Comparison of ENCODE assay signal across 16 cellular contexts in the genomic region with DNA sequence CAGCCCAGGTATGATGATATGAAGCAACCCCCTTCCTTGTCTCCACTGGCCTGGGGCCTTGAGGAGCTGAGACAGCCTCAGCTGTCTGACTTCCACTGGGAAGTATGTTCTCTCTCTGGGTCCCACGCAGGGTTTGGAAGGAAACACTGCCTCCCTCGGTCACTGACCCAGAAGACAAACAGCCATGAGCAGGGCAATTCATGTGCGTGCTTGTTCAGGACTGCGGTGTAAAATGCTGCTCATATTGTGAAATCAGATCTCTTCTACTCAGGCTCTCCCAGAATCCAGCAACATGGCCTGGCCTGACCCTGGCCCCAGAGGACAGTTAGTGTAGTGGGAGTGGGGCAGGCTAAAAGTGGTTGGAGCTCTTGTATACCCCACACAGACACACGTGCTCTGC. TPM values are rescaled to one million over a fixed set of nuclear protein-coding genes. Genes with fewer than 3 reads are reported as not detected.
DNase-seq lines count a peak whose midpoint lies in the region; ATAC-seq, FAIRE-seq and TF ChIP-seq lines count a peak whose summit lies in the region.
"Had no signal": no experiment of that assay in that cellular context is flagged by ENCODE, and none has a peak within 500 bp of the region (broad histone marks: within the 10 kb centered on the region; RNA-seq: fewer than 3 reads in every experiment).

No MANE protein-coding gene starts in this region.

- H3K9ac ChIP-seq in HepG2 (ENCODE audit: insufficient read depth, low read depth, low read length) = no peak overlapping the region

- TF ChIP-seq EP300 in HepG2 (IDR thresholded peaks at IDR 0.05; ENCODE audit: low read depth in 2 of 2, low read length in 2 of 2) = no peak
- TF ChIP-seq EP300 in HepG2 (CRISPR knock-in tag; IDR thresholded peaks at IDR 0.05; ENCODE audit: borderline replicate concordance) = no peak

- ATAC-seq in HepG2 = peak; percentile 76
- peak; percentile 31 for ATAC-seq in upper lobe of right lung
- ATAC-seq in GM18511 (IDR thresholded peaks at IDR 0.05; ENCODE audit: unreplicated experiment) = no peak
- ATAC-seq: Panc1 had no signal

- peaks cover 25% of the 10 kb centered on the region for H3K4me1 ChIP-seq in HepG2 (ENCODE audit: insufficient read depth, low read length)
- no peaks in the 10 kb centered on the region for H3K4me1 ChIP-seq in upper lobe of right lung
- no peaks in the 10 kb centered on the region for H3K4me1 ChIP-seq in testis

- H3K4me2 ChIP-seq in HepG2 (ENCODE audit: low read depth, low read length) = peak overlapping the region; percentile 20; the same call in 1 of the 2 replicates
- H3K4me2 ChIP-seq: smooth muscle cell had no signal

- H3K9me3 ChIP-seq in HepG2 (ENCODE audit: low read length) = no peaks in the 10 kb centered on the region
- H3K9me3 ChIP-seq in upper lobe of right lung = no peaks in the 10 kb centered on the region
- H3K9me3 ChIP-seq in testis = no peaks in the 10 kb centered on the region

- H3K4me3 ChIP-seq in HepG2 (replicated peaks in 1 of 3; ENCODE audit: insufficient read depth in 1 of 3, low read depth in 2 of 3, low read length in 3 of 3) (no peak overlapping the region), upper lobe of right lung (no peak overlapping the region), testis (no peak overlapping the region)
- H3K4me3 ChIP-seq: smooth muscle cell had no signal

- intact Hi-C loops in dendritic cell treated with granulocyte-macrophage colony-stimulating factor and Interleukin-4, amounts not matched to agents 40 ng/mL and 50 ng/mL, for 4 days (cut with micrococcal nuclease) = loop anchor here (10.0 kb wide), 1 partner anchor 166 kb away; no protein-coding TSS in a partner anchor
- intact Hi-C loops in HepG2 (cut with micrococcal nuclease; ENCODE audit: unreplicated experiment) = no loop called here
- intact Hi-C loops in upper lobe of right lung (cut with DNase I) = no loop called here
- intact Hi-C loops in testis (cut with DNase I; ENCODE audit: low total_unique reads) = no loop called here

- no TSS peak for BruUV-seq in HepG2 (replicated peaks; lab: Mats Ljungman, UMichigan)

- no peaks in the 10 kb centered on the region for H3K36me3 ChIP-seq in HepG2 (replicated peaks in 1 of 2; ENCODE audit: control insufficient read depth in 1 of 2, insufficient read depth in 2 of 2, low read length in 2 of 2)
- H3K36me3 ChIP-seq in upper lobe of right lung = no peaks in the 10 kb centered on the region
- H3K36me3 ChIP-seq in testis (ENCODE audit: low read depth, missing control alignments) = no peaks in the 10 kb centered on the region

- TF ChIP-seq POLR2A in HepG2 (IDR thresholded peaks at IDR 0.05; ENCODE audit: insufficient read depth in 1 of 2, low read depth in 2 of 2, low read length in 2 of 2) (no peak), testis (IDR thresholded peaks at IDR 0.05) (no peak)

- no peaks in the 10 kb centered on the region for H3K79me2 ChIP-seq in HepG2 (ENCODE audit: insufficient read depth, low read length)

- in situ Hi-C loops in HepG2 (cut with HindIII; ENCODE audit: extremely low pct_ligation_motif_present, low pct_unique_long_range_greater_than_20kb) = no loop called here

- H3K4me1 Mint-ChIP-seq in dendritic cell treated with granulocyte-macrophage colony-stimulating factor and Interleukin-4, amounts not matched to agents 40 ng/mL and 50 ng/mL, for 4 days (ENCODE audit: low read depth) = peaks cover 86% of the 10 kb centered on the region

- no peaks in the 10 kb centered on the region for H4K20me1 ChIP-seq in HepG2 (ENCODE audit: insufficient read depth, low read length)

- H3K27ac ChIP-seq in HepG2 (ENCODE audit: extremely low read length, insufficient read depth, low read length) (no peak overlapping the region), upper lobe of right lung (no peak overlapping the region), testis (no peak overlapping the region)
- H3K27ac ChIP-seq: 22Rv1, VCaP had no signal

- no peak overlapping the region for H2AFZ ChIP-seq in HepG2 (ENCODE audit: low read length)

- WGBS in HepG2 (ENCODE audit: low lambda C conversion rate) = 0% methylated on average over 1 of the region's 5 CpGs
- 55 to 56% methylated on average over 3 to 5 of the region's 5 CpGs for WGBS in testis, 2 donors

- peak overlapping the region; percentile 24 for H3K27ac Mint-ChIP-seq in dendritic cell treated with granulocyte-macrophage colony-stimulating factor and Interleukin-4, amounts not matched to agents 40 ng/mL and 50 ng/mL, for 4 days
- H3K27ac Mint-ChIP-seq: memory B cell had no signal

- peak; percentile 51 for FAIRE-seq in HepG2 (lab: Jason Lieb, UNC)
- FAIRE-seq: frontal cortex had no signal

- no peaks in the 10 kb centered on the region for H3K27me3 Mint-ChIP-seq in dendritic cell treated with granulocyte-macrophage colony-stimulating factor and Interleukin-4, amounts not matched to agents 40 ng/mL and 50 ng/mL, for 4 days
- H3K27me3 Mint-ChIP-seq: memory B cell had no signal

- H3K27me3 ChIP-seq in HepG2 (ENCODE audit: control insufficient read depth in 1 of 2, insufficient read depth in 2 of 2, low read length in 2 of 2) = peaks cover 0 to 7% of the 10 kb centered on the region in 2 experiments; a peak in 2 of 5 replicates
- no peaks in the 10 kb centered on the region for H3K27me3 ChIP-seq in upper lobe of right lung
- no peaks in the 10 kb centered on the region for H3K27me3 ChIP-seq in testis

- CTCF ChIA-PET in HepG2 (lab: Yijun Ruan, JAX; ENCODE audit: low intra/inter-chr PET ratio, low total read pairs) = no interaction called here

- H3K9me3 Mint-ChIP-seq in dendritic cell treated with granulocyte-macrophage colony-stimulating factor and Interleukin-4, amounts not matched to agents 40 ng/mL and 50 ng/mL, for 4 days = no peaks in the 10 kb centered on the region
- H3K9me3 Mint-ChIP-seq: memory B cell had no signal

- POLR2A ChIA-PET in HepG2 (lab: Yijun Ruan, JAX) = no interaction called here

- no peak overlapping the region for H3K4me3 Mint-ChIP-seq in dendritic cell treated with granulocyte-macrophage colony-stimulating factor and Interleukin-4, amounts not matched to agents 40 ng/mL and 50 ng/mL, for 4 days
- H3K4me3 Mint-ChIP-seq: brain, memory B cell had no signal

- no peak for TF ChIP-seq RAD21 in HepG2 (CRISPR knock-in tag; IDR thresholded peaks at IDR 0.05)

- peak; percentile 16 to 34 for DNase-seq in NOMO-1 (lab: John Stamatoyannopoulos, UW; ENCODE audit: unreplicated experiment in 2 of 2)
- DNase-seq in NOMO-1 treated with dmso at 0.1 percent for 144 hours (lab: John Stamatoyannopoulos, UW; ENCODE audit: unreplicated experiment) = no peak
- peak; percentile 20 for DNase-seq in HepG2 (ENCODE audit: low spot score)
- DNase-seq in upper lobe of right lung = no peak
- no peak for DNase-seq in KG1 (lab: John Stamatoyannopoulos, UW)
- DNase-seq in testis = no peak
- DNase-seq: NCI-H2081 treated with DMSO at 0.1 percent for 48 hours had no signal

- TF ChIP-seq CTCF in HepG2 (CRISPR knock-in tag; IDR thresholded peaks at IDR 0.05) (peak; percentile 37), upper lobe of right lung (IDR thresholded peaks at IDR 0.05) (no peak), testis (IDR thresholded peaks at IDR 0.05) (no peak)

- H3K36me3 Mint-ChIP-seq in dendritic cell treated with granulocyte-macrophage colony-stimulating factor and Interleukin-4, amounts not matched to agents 40 ng/mL and 50 ng/mL, for 4 days (ENCODE audit: low read depth) = no peaks in the 10 kb centered on the region
- H3K36me3 Mint-ChIP-seq: memory B cell had no signal

RNA-seq across cellular contexts. Expression of gene CLCN1, which starts 2.8 kb away (rescaled TPM):
- total RNA-seq in HepG2 (2016; rRNA removed; fragmentation: Illumina TruSeq; extraction: Trizol) (not detected in 2 replicates), upper lobe of right lung (not detected), testis (1 to 10 TPM; 1.1 to 1.4 TPM)
- total RNA-seq in HepG2 (2016; cell fraction: cytosol; rRNA removed; fragmentation: Illumina TruSeq; extraction: Trizol; ENCODE audit: low read depth) = not detected in 2 replicates
- not detected in 2 replicates for total RNA-seq in HepG2 (2016; cell fraction: insoluble cytoplasmic fraction; rRNA removed; fragmentation: Illumina TruSeq; extraction: Trizol)
- total RNA-seq in HepG2 (2016; cell fraction: membrane; rRNA removed; fragmentation: Illumina TruSeq; extraction: Trizol) = not detected in 2 replicates
- total RNA-seq in HepG2 (2016; cell fraction: nucleus; rRNA removed; fragmentation: Illumina TruSeq; extraction: Trizol) = not detected in 2 replicates
- polyA plus RNA-seq in HepG2 (2011; rRNA removed) (0.01 TPM in 1 of 2 replicates, not detected in the other), testis (ENCODE audit: insufficient read depth, low read depth, low replicate concordance) (2.7 TPM)
- not detected in 2 replicates for polyA plus RNA-seq in HepG2 (2011; cell fraction: cytosol; rRNA removed)
- polyA plus RNA-seq in HepG2 (2011; cell fraction: nucleus; rRNA removed) = not detected in 2 replicates
- not detected in 2 replicates for polyA plus RNA-seq in HepG2 (2012)
- polyA plus RNA-seq in HepG2 (2016; cell fraction: cytosol; fragmentation: Illumina TruSeq; extraction: Trizol; ENCODE audit: low read depth) = not detected in 2 replicates
- polyA plus RNA-seq in HepG2 (2016; cell fraction: insoluble cytoplasmic fraction; fragmentation: Illumina TruSeq; extraction: Trizol; ENCODE audit: low read depth) = not detected in 2 replicates
- polyA plus RNA-seq in HepG2 (2016; cell fraction: membrane; fragmentation: Illumina TruSeq; extraction: Trizol; ENCODE audit: low read depth) = not detected in 2 replicates
- polyA plus RNA-seq in HepG2 (2016; cell fraction: nucleus; fragmentation: Illumina TruSeq; extraction: Trizol; ENCODE audit: insufficient read depth, low read depth) = not detected in 2 replicates
- polyA minus RNA-seq in HepG2 (2011; rRNA and poly(A)+ RNA removed; ENCODE audit: low replicate concordance) = 0.07 TPM in 1 of 2 replicates, not detected in the other
- polyA minus RNA-seq in HepG2 (2011; cell fraction: cytosol; rRNA and poly(A)+ RNA removed) = not detected in 2 replicates
- polyA minus RNA-seq in HepG2 (2011; cell fraction: nucleus; rRNA and poly(A)+ RNA removed) = not detected in 2 replicates
- total RNA-seq: smooth muscle cell had no signal
- polyA plus RNA-seq: smooth muscle cell had no signal

RNA-seq across cellular contexts. Expression of gene CASP2, which starts 30.5 kb away (rescaled TPM):
- 13.7 and 21.2 TPM in 2 replicates for total RNA-seq in HepG2 (2016; rRNA removed; fragmentation: Illumina TruSeq; extraction: Trizol)
- total RNA-seq in HepG2 (2016; cell fraction: cytosol; rRNA removed; fragmentation: Illumina TruSeq; extraction: Trizol; ENCODE audit: low read depth) = 2.6 and 5.7 TPM in 2 replicates
- total RNA-seq in HepG2 (2016; cell fraction: insoluble cytoplasmic fraction; rRNA removed; fragmentation: Illumina TruSeq; extraction: Trizol) = 13.6 and 24.5 TPM in 2 replicates
- 6.8 and 7.8 TPM in 2 replicates for total RNA-seq in HepG2 (2016; cell fraction: membrane; rRNA removed; fragmentation: Illumina TruSeq; extraction: Trizol)
- total RNA-seq in HepG2 (2016; cell fraction: nucleus; rRNA removed; fragmentation: Illumina TruSeq; extraction: Trizol) = 18.2 and 18.9 TPM in 2 replicates
- polyA plus RNA-seq in HepG2 (2011; rRNA removed) = 9.0 and 10.2 TPM in 2 replicates
- polyA plus RNA-seq in HepG2 (2011; cell fraction: cytosol; rRNA removed) = 5.0 and 6.7 TPM in 2 replicates
- 17.0 and 18.3 TPM in 2 replicates for polyA plus RNA-seq in HepG2 (2011; cell fraction: nucleus; rRNA removed)
- 6.2 and 7.5 TPM in 2 replicates for polyA plus RNA-seq in HepG2 (2012)
- 1.1 and 1.3 TPM in 2 replicates for polyA plus RNA-seq in HepG2 (2016; cell fraction: cytosol; fragmentation: Illumina TruSeq; extraction: Trizol; ENCODE audit: low read depth)
- 15.7 and 18.6 TPM in 2 replicates for polyA plus RNA-seq in HepG2 (2016; cell fraction: insoluble cytoplasmic fraction; fragmentation: Illumina TruSeq; extraction: Trizol; ENCODE audit: low read depth)
- 4.5 and 4.8 TPM in 2 replicates for polyA plus RNA-seq in HepG2 (2016; cell fraction: membrane; fragmentation: Illumina TruSeq; extraction: Trizol; ENCODE audit: low read depth)
- 28.4 and 33.3 TPM in 2 replicates for polyA plus RNA-seq in HepG2 (2016; cell fraction: nucleus; fragmentation: Illumina TruSeq; extraction: Trizol; ENCODE audit: insufficient read depth, low read depth)
- polyA minus RNA-seq in HepG2 (2011; rRNA and poly(A)+ RNA removed; ENCODE audit: low replicate concordance) = 40.0 and 127 TPM in 2 replicates
- 9.3 and 18.6 TPM in 2 replicates for polyA minus RNA-seq in HepG2 (2011; cell fraction: cytosol; rRNA and poly(A)+ RNA removed)
- 23.6 and 23.9 TPM in 2 replicates for polyA minus RNA-seq in HepG2 (2011; cell fraction: nucleus; rRNA and poly(A)+ RNA removed)
- total RNA-seq in upper lobe of right lung = 26.7 TPM
- total RNA-seq in testis = 10 to 100 TPM; 23.6 to 26.5 TPM
- 20.7 TPM for polyA plus RNA-seq in testis (ENCODE audit: insufficient read depth, low read depth, low replicate concordance)

RNA-seq across cellular contexts. Expression of gene TMEM139, which starts 33.9 kb away (rescaled TPM):
- total RNA-seq in HepG2 (2016; rRNA removed; fragmentation: Illumina TruSeq; extraction: Trizol) (7.8 and 7.9 TPM in 2 replicates), upper lobe of right lung (25.1 TPM), testis (1 to 10 TPM; 1.1 to 2.2 TPM)
- total RNA-seq in HepG2 (2016; cell fraction: cytosol; rRNA removed; fragmentation: Illumina TruSeq; extraction: Trizol; ENCODE audit: low read depth) = 3.6 and 5.1 TPM in 2 replicates
- 6.2 and 7.5 TPM in 2 replicates for total RNA-seq in HepG2 (2016; cell fraction: insoluble cytoplasmic fraction; rRNA removed; fragmentation: Illumina TruSeq; extraction: Trizol)
- 5.7 and 6.4 TPM in 2 replicates for total RNA-seq in HepG2 (2016; cell fraction: membrane; rRNA removed; fragmentation: Illumina TruSeq; extraction: Trizol)
- total RNA-seq in HepG2 (2016; cell fraction: nucleus; rRNA removed; fragmentation: Illumina TruSeq; extraction: Trizol) = 7.4 and 8.1 TPM in 2 replicates
- polyA plus RNA-seq in HepG2 (2011; rRNA removed) (13.8 and 14.0 TPM in 2 replicates), testis (ENCODE audit: insufficient read depth, low read depth, low replicate concordance) (5.3 TPM)
- polyA plus RNA-seq in HepG2 (2011; cell fraction: cytosol; rRNA removed) = 15.4 and 16.1 TPM in 2 replicates
- polyA plus RNA-seq in HepG2 (2011; cell fraction: nucleus; rRNA removed) = 9.9 and 14.3 TPM in 2 replicates
- polyA plus RNA-seq in HepG2 (2012) = 4.0 and 13.4 TPM in 2 replicates
- polyA plus RNA-seq in HepG2 (2016; cell fraction: cytosol; fragmentation: Illumina TruSeq; extraction: Trizol; ENCODE audit: low read depth) = 2.7 and 4.4 TPM in 2 replicates
- 7.7 and 9.4 TPM in 2 replicates for polyA plus RNA-seq in HepG2 (2016; cell fraction: insoluble cytoplasmic fraction; fragmentation: Illumina TruSeq; extraction: Trizol; ENCODE audit: low read depth)
- 6.6 and 7.0 TPM in 2 replicates for polyA plus RNA-seq in HepG2 (2016; cell fraction: membrane; fragmentation: Illumina TruSeq; extraction: Trizol; ENCODE audit: low read depth)
- polyA plus RNA-seq in HepG2 (2016; cell fraction: nucleus; fragmentation: Illumina TruSeq; extraction: Trizol; ENCODE audit: insufficient read depth, low read depth) = 8.5 and 10.4 TPM in 2 replicates
- polyA minus RNA-seq in HepG2 (2011; rRNA and poly(A)+ RNA removed; ENCODE audit: low replicate concordance) = 7.2 and 31.8 TPM in 2 replicates
- 4.9 and 5.5 TPM in 2 replicates for polyA minus RNA-seq in HepG2 (2011; cell fraction: cytosol; rRNA and poly(A)+ RNA removed)
- polyA minus RNA-seq in HepG2 (2011; cell fraction: nucleus; rRNA and poly(A)+ RNA removed) = 6.5 and 9.0 TPM in 2 replicates
- total RNA-seq: frontal cortex had no signal

RNA-seq across cellular contexts. Expression of gene FAM131B, which starts 43.9 kb away (rescaled TPM):
- total RNA-seq in HepG2 (2016; rRNA removed; fragmentation: Illumina TruSeq; extraction: Trizol) (0.07 TPM in 1 of 2 replicates, not detected in the other), upper lobe of right lung (0.90 TPM), testis (1 to 10 TPM; 1.2 TPM)
- not detected in 2 replicates for total RNA-seq in HepG2 (2016; cell fraction: cytosol; rRNA removed; fragmentation: Illumina TruSeq; extraction: Trizol; ENCODE audit: low read depth)
- 0.15 TPM in 1 of 2 replicates, not detected in the other for total RNA-seq in HepG2 (2016; cell fraction: insoluble cytoplasmic fraction; rRNA removed; fragmentation: Illumina TruSeq; extraction: Trizol)
- total RNA-seq in HepG2 (2016; cell fraction: membrane; rRNA removed; fragmentation: Illumina TruSeq; extraction: Trizol) = not detected in 2 replicates
- total RNA-seq in HepG2 (2016; cell fraction: nucleus; rRNA removed; fragmentation: Illumina TruSeq; extraction: Trizol) = not detected in 2 replicates
- polyA plus RNA-seq in HepG2 (2011; rRNA removed) (not detected in 2 replicates), testis (ENCODE audit: insufficient read depth, low read depth, low replicate concordance) (1.2 TPM)
- polyA plus RNA-seq in HepG2 (2011; cell fraction: cytosol; rRNA removed) = not detected in 2 replicates
- polyA plus RNA-seq in HepG2 (2011; cell fraction: nucleus; rRNA removed) = not detected in 2 replicates
- polyA plus RNA-seq in HepG2 (2012) = not detected in 2 replicates
- not detected in 2 replicates for polyA plus RNA-seq in HepG2 (2016; cell fraction: cytosol; fragmentation: Illumina TruSeq; extraction: Trizol; ENCODE audit: low read depth)
- polyA plus RNA-seq in HepG2 (2016; cell fraction: insoluble cytoplasmic fraction; fragmentation: Illumina TruSeq; extraction: Trizol; ENCODE audit: low read depth) = not detected in 2 replicates
- polyA plus RNA-seq in HepG2 (2016; cell fraction: membrane; fragmentation: Illumina TruSeq; extraction: Trizol; ENCODE audit: low read depth) = not detected in 2 replicates
- polyA plus RNA-seq in HepG2 (2016; cell fraction: nucleus; fragmentation: Illumina TruSeq; extraction: Trizol; ENCODE audit: insufficient read depth, low read depth) = not detected in 2 replicates
- polyA minus RNA-seq in HepG2 (2011; rRNA and poly(A)+ RNA removed; ENCODE audit: low replicate concordance) = 0.54 TPM in 1 of 2 replicates, not detected in the other
- polyA minus RNA-seq in HepG2 (2011; cell fraction: cytosol; rRNA and poly(A)+ RNA removed) = not detected in 2 replicates
- polyA minus RNA-seq in HepG2 (2011; cell fraction: nucleus; rRNA and poly(A)+ RNA removed) = not detected in 2 replicates

RNA-seq across cellular contexts. Expression of gene GSTK1, which starts 55.4 kb away (rescaled TPM):
- total RNA-seq in HepG2 (2016; rRNA removed; fragmentation: Illumina TruSeq; extraction: Trizol) (31.5 and 64.6 TPM in 2 replicates), upper lobe of right lung (149 TPM), testis (100 to 1,000 TPM; 105 to 136 TPM)
- total RNA-seq in HepG2 (2016; cell fraction: cytosol; rRNA removed; fragmentation: Illumina TruSeq; extraction: Trizol; ENCODE audit: low read depth) = 20.3 and 21.6 TPM in 2 replicates
- 34.2 and 66.6 TPM in 2 replicates for total RNA-seq in HepG2 (2016; cell fraction: insoluble cytoplasmic fraction; rRNA removed; fragmentation: Illumina TruSeq; extraction: Trizol)
- total RNA-seq in HepG2 (2016; cell fraction: membrane; rRNA removed; fragmentation: Illumina TruSeq; extraction: Trizol) = 21.6 and 25.7 TPM in 2 replicates
- total RNA-seq in HepG2 (2016; cell fraction: nucleus; rRNA removed; fragmentation: Illumina TruSeq; extraction: Trizol) = 76.0 and 84.9 TPM in 2 replicates
- polyA plus RNA-seq in HepG2 (2011; rRNA removed) (92.1 and 96.2 TPM in 2 replicates), testis (ENCODE audit: insufficient read depth, low read depth, low replicate concordance) (169 TPM)
- polyA plus RNA-seq in HepG2 (2011; cell fraction: cytosol; rRNA removed) = 77.4 and 78.9 TPM in 2 replicates
- 175 and 195 TPM in 2 replicates for polyA plus RNA-seq in HepG2 (2011; cell fraction: nucleus; rRNA removed)
- polyA plus RNA-seq in HepG2 (2012) = 62.6 and 63.0 TPM in 2 replicates
- polyA plus RNA-seq in HepG2 (2016; cell fraction: cytosol; fragmentation: Illumina TruSeq; extraction: Trizol; ENCODE audit: low read depth) = 23.7 and 26.3 TPM in 2 replicates
- 46.1 and 48.6 TPM in 2 replicates for polyA plus RNA-seq in HepG2 (2016; cell fraction: insoluble cytoplasmic fraction; fragmentation: Illumina TruSeq; extraction: Trizol; ENCODE audit: low read depth)
- 24.7 and 25.7 TPM in 2 replicates for polyA plus RNA-seq in HepG2 (2016; cell fraction: membrane; fragmentation: Illumina TruSeq; extraction: Trizol; ENCODE audit: low read depth)
- 199 and 221 TPM in 2 replicates for polyA plus RNA-seq in HepG2 (2016; cell fraction: nucleus; fragmentation: Illumina TruSeq; extraction: Trizol; ENCODE audit: insufficient read depth, low read depth)
- 43.6 and 115 TPM in 2 replicates for polyA minus RNA-seq in HepG2 (2011; rRNA and poly(A)+ RNA removed; ENCODE audit: low replicate concordance)
- polyA minus RNA-seq in HepG2 (2011; cell fraction: cytosol; rRNA and poly(A)+ RNA removed) = 25.3 TPM in 2 replicates
- 32.3 and 47.2 TPM in 2 replicates for polyA minus RNA-seq in HepG2 (2011; cell fraction: nucleus; rRNA and poly(A)+ RNA removed)

Comparison
In these comparisons a context has a peak if more than half of its experiments do, and no peak if none do; other contexts are left out.
1. DNase-seq: peak in NOMO-1 (2 of 2) and HepG2 (single experiment); none in NOMO-1 treated with dmso at 0.1 percent for 144 hours (single experiment), upper lobe of right lung (single experiment), KG1 (single experiment) and testis (single experiment).